ENCODE assay signal across 11 cellular contexts in the genomic region with DNA sequence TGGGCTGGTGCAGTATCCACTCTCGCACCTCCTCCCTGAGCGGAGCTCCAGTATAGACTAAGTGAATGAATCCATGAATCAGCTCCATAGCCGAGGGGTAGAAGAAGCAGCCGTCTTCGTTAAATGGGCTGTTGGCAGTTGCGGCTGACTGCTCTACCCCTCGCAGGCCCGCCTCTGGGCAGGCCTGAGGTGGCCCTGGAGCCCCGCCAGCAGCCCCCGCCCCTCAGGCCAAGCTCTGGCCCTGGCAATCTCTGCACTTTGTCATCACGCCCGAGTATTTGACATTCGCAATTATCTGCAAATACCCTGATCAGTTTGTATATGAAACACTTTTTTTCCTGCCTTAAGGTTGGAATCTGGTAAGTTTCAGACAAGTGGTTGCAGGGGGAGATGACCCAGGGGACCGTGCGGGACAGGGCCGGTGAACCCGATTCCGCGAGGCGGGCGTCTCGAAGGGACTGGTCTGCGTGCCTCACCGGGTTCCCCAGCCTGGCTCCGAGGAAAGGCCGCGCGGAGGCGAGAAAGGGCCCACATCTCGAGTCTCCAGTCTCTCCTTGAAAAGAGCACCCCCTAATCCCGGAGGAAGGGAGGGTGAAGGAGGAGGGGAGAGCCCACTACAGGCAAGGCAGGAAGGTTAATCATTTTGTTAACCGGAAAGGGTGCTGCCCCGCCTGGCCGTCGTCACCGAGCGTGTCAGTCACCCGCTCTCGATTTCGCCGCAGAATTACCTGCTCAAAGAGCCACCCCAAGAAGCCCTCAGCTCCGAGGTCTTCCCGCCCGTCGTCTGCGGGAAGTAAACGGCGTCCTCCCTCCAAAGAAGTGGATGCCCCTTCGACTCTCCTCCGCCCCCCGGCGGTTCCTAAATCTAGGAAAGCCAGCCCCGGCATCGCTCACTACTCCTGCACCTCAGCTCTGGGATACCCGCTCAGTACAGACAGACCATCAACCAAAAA. TPM values are rescaled to one million over a fixed set of nuclear protein-coding genes. Genes with fewer than 3 reads are reported as not detected.
A peak's percentile ranks its signal among the peaks of the same experiment; 100 is the strongest.
DNase-seq lines count a peak whose midpoint lies in the region; ATAC-seq and TF ChIP-seq lines count a peak whose summit lies in the region.
"Had no signal": no experiment of that assay in that cellular context is flagged by ENCODE, and none has a peak within 500 bp of the region (broad histone marks: within the 10 kb centered on the region; RNA-seq: fewer than 3 reads in every experiment).

No MANE protein-coding gene starts in this region.

- H3K4ac ChIP-seq in mesenchymal stem cell (ENCODE audit: low read depth in 1 of 2, low read length in 2 of 2) = no peak overlapping the region

- H2BK120ac ChIP-seq in mesenchymal stem cell (ENCODE audit: low read depth, low read length) = no peak overlapping the region

- H3K4me2 ChIP-seq in mesenchymal stem cell (ENCODE audit: low read length, poor library complexity, severe bottlenecking) = peak overlapping the region; percentile 56

- WGBS in mesenchymal stem cell = 7% methylated on average over 35 of the region's 55 CpGs

- H3K4me1 Mint-ChIP-seq in stimulated activated naive CD8-positive, alpha-beta T cell treated with anti-CD3 and anti-CD28 coated beads, Interleukin-15, amount 100 ng/mL, for 72 hours = peaks cover 60% of the 10 kb centered on the region
- peaks cover 6% of the 10 kb centered on the region for H3K4me1 Mint-ChIP-seq in activated T-helper 2 cell treated with anti-CD3 and anti-CD28 coated beads, Interferon-gamma antibody, Interleukin-2, Interleukin-4, amounts not matched to agents 10 μg/mL and 5 μg/mL and 100 μg/mL, durations not matched to agents 14 hours and 24 hours and 36 hours (ENCODE audit: low read depth)

- H3K9me3 Mint-ChIP-seq in stimulated activated naive CD8-positive, alpha-beta T cell treated with anti-CD3 and anti-CD28 coated beads, Interleukin-15, amount 100 ng/mL, for 72 hours = peaks cover 0 to 8% of the 10 kb centered on the region in 2 donors
- H3K9me3 Mint-ChIP-seq in activated T-helper 2 cell treated with anti-CD3 and anti-CD28 coated beads, Interferon-gamma antibody, Interleukin-2, Interleukin-4, amounts not matched to agents 10 μg/mL and 5 μg/mL and 100 μg/mL, durations not matched to agents 14 hours and 24 hours and 36 hours = no peaks in the 10 kb centered on the region

- H4K8ac ChIP-seq in mesenchymal stem cell (ENCODE audit: low read length) = no peak overlapping the region

- H2BK5ac ChIP-seq in mesenchymal stem cell (ENCODE audit: low read depth, low read length, poor library complexity, severe bottlenecking) = no peak overlapping the region

- H3K14ac ChIP-seq in mesenchymal stem cell (ENCODE audit: low read length in 2 of 2) = no peak overlapping the region

- peak; percentile 46 for ATAC-seq in stimulated activated naive CD8-positive, alpha-beta T cell treated with anti-CD3 and anti-CD28 coated beads, Interleukin-15, amount 100 ng/mL, for 72 hours
- no peak for ATAC-seq in stimulated activated naive CD8-positive, alpha-beta T cell treated with anti-CD3 and anti-CD28 coated beads, Interleukin-15, Interleukin-2, amounts not matched to agents 100 U/mL and 50 U/mL, for 24 hours
- no peak for ATAC-seq in HG03196 (IDR thresholded peaks at IDR 0.05; ENCODE audit: unreplicated experiment)

- no peak overlapping the region for H2AFZ ChIP-seq in mesenchymal stem cell (ENCODE audit: low read depth, low read length)

- no peak overlapping the region for H2BK12ac ChIP-seq in mesenchymal stem cell (ENCODE audit: low read length in 2 of 2)

- no peak overlapping the region for H3K18ac ChIP-seq in mesenchymal stem cell (ENCODE audit: low read depth in 1 of 2, low read length in 2 of 2)

- no peaks in the 10 kb centered on the region for H3K79me1 ChIP-seq in mesenchymal stem cell (replicated peaks; ENCODE audit: low read length, poor library complexity, severe bottlenecking)

- peaks cover 77 to 98% of the 10 kb centered on the region in 2 experiments for H3K27me3 ChIP-seq in mesenchymal stem cell (ENCODE audit: control insufficient read depth in 1 of 2, insufficient read depth in 1 of 2, low read length in 2 of 2)

- no peak overlapping the region for H3K27ac Mint-ChIP-seq in stimulated activated naive CD8-positive, alpha-beta T cell treated with anti-CD3 and anti-CD28 coated beads, Interleukin-15, amount 100 ng/mL, for 72 hours
- H3K27ac Mint-ChIP-seq in activated T-helper 2 cell treated with anti-CD3 and anti-CD28 coated beads, Interferon-gamma antibody, Interleukin-2, Interleukin-4, amounts not matched to agents 10 μg/mL and 5 μg/mL and 100 μg/mL, durations not matched to agents 14 hours and 24 hours and 36 hours = no peak overlapping the region

- H4K91ac ChIP-seq in mesenchymal stem cell (ENCODE audit: low read length) = no peak overlapping the region

- intact Hi-C loops in activated T-helper 2 cell treated with anti-CD3 and anti-CD28 coated beads, Interferon-gamma antibody, Interleukin-2, Interleukin-4, amounts not matched to agents 10 μg/mL and 5 μg/mL and 100 μg/mL, durations not matched to agents 14 hours and 24 hours and 36 hours (cut with micrococcal nuclease) = loop anchor here (1.0 to 5.0 kb wide), 2 partner anchors 8 to 1152 kb away; no protein-coding TSS in a partner anchor

- H3K36me3 ChIP-seq in mesenchymal stem cell (ENCODE audit: control insufficient read depth in 1 of 2, insufficient read depth in 2 of 2, low read depth in 1 of 2, low read length in 2 of 2) = peaks cover 0 to 3% of the 10 kb centered on the region in 2 experiments
- H3K36me3 ChIP-seq: upper lobe of left lung had no signal

- peak overlapping the region in 1 of 2 experiments; percentile 6 for H3K23ac ChIP-seq in mesenchymal stem cell (ENCODE audit: low read length in 2 of 2)

- H3K4me3 Mint-ChIP-seq in stimulated activated naive CD8-positive, alpha-beta T cell treated with anti-CD3 and anti-CD28 coated beads, Interleukin-15, amount 100 ng/mL, for 72 hours = peak overlapping the region; percentile 66 to 75
- no peak overlapping the region for H3K4me3 Mint-ChIP-seq in activated T-helper 2 cell treated with anti-CD3 and anti-CD28 coated beads, Interferon-gamma antibody, Interleukin-2, Interleukin-4, amounts not matched to agents 10 μg/mL and 5 μg/mL and 100 μg/mL, durations not matched to agents 14 hours and 24 hours and 36 hours (ENCODE audit: low read depth)

- peaks cover 35% of the 10 kb centered on the region for H3K4me1 ChIP-seq in mesenchymal stem cell (ENCODE audit: control insufficient read depth, insufficient read depth, low read depth, low read length)

- H3K27ac ChIP-seq in coronary artery (no peak overlapping the region), mesenchymal stem cell (ENCODE audit: low read length, poor library complexity, severe bottlenecking) (no peak overlapping the region)
- H3K27ac ChIP-seq: upper lobe of left lung had no signal

- H3K27me3 Mint-ChIP-seq in stimulated activated naive CD8-positive, alpha-beta T cell treated with anti-CD3 and anti-CD28 coated beads, Interleukin-15, amount 100 ng/mL, for 72 hours = peaks cover 98% of the 10 kb centered on the region
- peaks cover 90% of the 10 kb centered on the region for H3K27me3 Mint-ChIP-seq in activated T-helper 2 cell treated with anti-CD3 and anti-CD28 coated beads, Interferon-gamma antibody, Interleukin-2, Interleukin-4, amounts not matched to agents 10 μg/mL and 5 μg/mL and 100 μg/mL, durations not matched to agents 14 hours and 24 hours and 36 hours (ENCODE audit: low read depth)

- no peak overlapping the region for H3K9ac ChIP-seq in mesenchymal stem cell (ENCODE audit: low read length)

- peak overlapping the region; percentile 55 for H3K4me3 ChIP-seq in coronary artery
- H3K4me3 ChIP-seq in mesenchymal stem cell (ENCODE audit: insufficient read depth in 1 of 2, low read depth in 1 of 2, low read length in 2 of 2) = peak overlapping the region in 1 of 2 experiments; percentile 51

- H3K9me3 ChIP-seq in mesenchymal stem cell (ENCODE audit: control insufficient read depth, low read length) = no peaks in the 10 kb centered on the region
- H3K9me3 ChIP-seq: upper lobe of left lung had no signal

- TF ChIP-seq CTCF in coronary artery (IDR thresholded peaks at IDR 0.05) (no peak), GM20000 (IDR thresholded peaks at IDR 0.05; ENCODE audit: extremely low read depth, missing control alignments) (no peak)

- H3K36me3 Mint-ChIP-seq in activated T-helper 2 cell treated with anti-CD3 and anti-CD28 coated beads, Interferon-gamma antibody, Interleukin-2, Interleukin-4, amounts not matched to agents 10 μg/mL and 5 μg/mL and 100 μg/mL, durations not matched to agents 14 hours and 24 hours and 36 hours (ENCODE audit: low read depth) = no peaks in the 10 kb centered on the region

- peak; percentile 23 to 27 for DNase-seq in stimulated activated naive CD8-positive, alpha-beta T cell treated with anti-CD3 and anti-CD28 coated beads, Interleukin-15, amount 100 ng/mL, for 72 hours
- DNase-seq in stimulated activated naive CD8-positive, alpha-beta T cell treated with anti-CD3 and anti-CD28 coated beads, Interleukin-15, Interleukin-2, amounts not matched to agents 100 U/mL and 50 U/mL, for 24 hours = no peak
- DNase-seq in coronary artery (ENCODE audit: low spot score) (no peak), mesenchymal stem cell (no peak), GM20000 (ENCODE audit: low spot score) (no peak), HPDE6-E6E7 (ENCODE audit: extremely low spot score) (no peak)
- DNase-seq in activated T-helper 2 cell treated with anti-CD3 and anti-CD28 coated beads, Interferon-gamma antibody, Interleukin-2, Interleukin-4, amounts not matched to agents 10 μg/mL and 5 μg/mL and 100 μg/mL, durations not matched to agents 14 hours and 24 hours and 36 hours (ENCODE audit: low spot score) = no peak
- DNase-seq: MM.1S; stimulated activated CD4-positive, alpha-beta T cell treated with anti-CD3 and anti-CD28 coated beads, Interleukin-4, amount 100 ng/mL, for 24 hours had no signal

- no peak overlapping the region for H2BK15ac ChIP-seq in mesenchymal stem cell (ENCODE audit: low read depth, poor library complexity, severe bottlenecking)

- H2AK5ac ChIP-seq in mesenchymal stem cell (ENCODE audit: low read length, severe bottlenecking) = no peak overlapping the region

RNA-seq across cellular contexts. Expression of a gene that starts 11.1 kb away (rescaled TPM):
- polyA plus RNA-seq in mesenchymal stem cell (2013, experiment 1 of 2) = 2.6 TPM
- polyA plus RNA-seq in mesenchymal stem cell (2013, experiment 2 of 2) = 2.3 TPM
- 0.05 TPM in 2 replicates for total RNA-seq in activated T-helper 2 cell treated with anti-CD3 and anti-CD28 coated beads, Interferon-gamma antibody, Interleukin-2, Interleukin-4, amounts not matched to agents 10 μg/mL and 5 μg/mL and 100 μg/mL, durations not matched to agents 14 hours and 24 hours and 36 hours

Comparison
In these comparisons a context has a peak if more than half of its experiments do, and no peak if none do; other contexts are left out.
1. DNase-seq: peak in stimulated activated naive CD8-positive, alpha-beta T cell treated with anti-CD3 and anti-CD28 coated beads, Interleukin-15, amount 100 ng/mL, for 72 hours (2 of 2); none in stimulated activated naive CD8-positive, alpha-beta T cell treated with anti-CD3 and anti-CD28 coated beads, Interleukin-15, Interleukin-2, amounts not matched to agents 100 U/mL and 50 U/mL, for 24 hours (single experiment), coronary artery (single experiment), mesenchymal stem cell (single experiment), activated T-helper 2 cell treated with anti-CD3 and anti-CD28 coated beads, Interferon-gamma antibody, Interleukin-2, Interleukin-4, amounts not matched to agents 10 μg/mL and 5 μg/mL and 100 μg/mL, durations not matched to agents 14 hours and 24 hours and 36 hours (single experiment), GM20000 (single experiment) and HPDE6-E6E7 (single experiment).